ENCODE assay signal across 8 cellular contexts in genomic region chr1:200306954-200307754, GRCh38.
DNase-seq lines count a peak whose midpoint lies in the region; ATAC-seq, FAIRE-seq and TF ChIP-seq lines count a peak whose summit lies in the region.

No MANE protein-coding gene starts in this region.

- H4K20me1 ChIP-seq in MM.1S (ENCODE audit: insufficient read depth, low read length) = no peaks in the 10 kb centered on the region
- H4K20me1 ChIP-seq in fibroblast of lung (ENCODE audit: control insufficient read depth, extremely low read depth, insufficient read depth, low read length) = no peaks in the 10 kb centered on the region

- H3K9me2 ChIP-seq in MM.1S (replicated peaks; ENCODE audit: insufficient read depth, low read length) = no peaks in the 10 kb centered on the region

- H2AFZ ChIP-seq in MM.1S (ENCODE audit: low read length) (peak overlapping the region; percentile 69), fibroblast of lung (ENCODE audit: low read length) (peak overlapping the region; percentile 39)

- no peak overlapping the region for H3K27ac Mint-ChIP-seq in activated T-cell treated with anti-CD3 and anti-CD28 coated beads, Interleukin-2, amount 50 U/mL, for 24 hours

- H3K36me3 Mint-ChIP-seq in activated T-cell treated with anti-CD3 and anti-CD28 coated beads, Interleukin-2, amount 50 U/mL, for 4 hours (ENCODE audit: insufficient read depth) = no peaks in the 10 kb centered on the region
- H3K36me3 Mint-ChIP-seq in activated T-cell treated with anti-CD3 and anti-CD28 coated beads, Interleukin-2, amount 50 U/mL, for 24 hours (ENCODE audit: low read depth) = no peaks in the 10 kb centered on the region

- H3K4me2 ChIP-seq in MM.1S (ENCODE audit: low read depth, low read length) (peak overlapping the region; percentile 80), fibroblast of lung (ENCODE audit: extremely low read depth, insufficient read depth, low read length) (no peak overlapping the region)

- H3K9ac ChIP-seq in MM.1S (ENCODE audit: low read length) (no peak overlapping the region), fibroblast of lung (ENCODE audit: insufficient read depth, low read length) (no peak overlapping the region)

- peaks cover 20% of the 10 kb centered on the region for H3K4me1 ChIP-seq in MM.1S (ENCODE audit: low read length)
- no peaks in the 10 kb centered on the region for H3K4me1 ChIP-seq in fibroblast of lung (ENCODE audit: control insufficient read depth, extremely low read depth, insufficient read depth, low read length)

- H3K4me3 ChIP-seq in MM.1S (ENCODE audit: low read length) = peak overlapping the region; percentile 45
- H3K4me3 ChIP-seq in fibroblast of lung (replicated peaks in 1 of 4; ENCODE audit: control extremely low read depth in 1 of 4, insufficient read depth in 1 of 4, low read depth in 3 of 4, low read length in 4 of 4) = no peak overlapping the region

- H3K27me3 Mint-ChIP-seq in activated T-cell treated with anti-CD3 and anti-CD28 coated beads, Interleukin-2, amount 50 U/mL, for 4 hours (ENCODE audit: low read depth) = no peaks in the 10 kb centered on the region
- H3K27me3 Mint-ChIP-seq in activated T-cell treated with anti-CD3 and anti-CD28 coated beads, Interleukin-2, amount 50 U/mL, for 24 hours = peaks cover 4% of the 10 kb centered on the region

- H3K4me3 Mint-ChIP-seq in activated T-cell treated with anti-CD3 and anti-CD28 coated beads, Interleukin-2, amount 50 U/mL, for 4 hours = peak overlapping the region; percentile 73
- H3K4me3 Mint-ChIP-seq in activated T-cell treated with anti-CD3 and anti-CD28 coated beads, Interleukin-2, amount 50 U/mL, for 24 hours = no peak overlapping the region

- H3K9me3 Mint-ChIP-seq in activated T-cell treated with anti-CD3 and anti-CD28 coated beads, Interleukin-2, amount 50 U/mL, for 4 hours = no peaks in the 10 kb centered on the region
- no peaks in the 10 kb centered on the region for H3K9me3 Mint-ChIP-seq in activated T-cell treated with anti-CD3 and anti-CD28 coated beads, Interleukin-2, amount 50 U/mL, for 24 hours

- TF ChIP-seq CTCF in MM.1S (IDR thresholded peaks at IDR 0.05; ENCODE audit: low read length) (peak; percentile 97), fibroblast of lung (conservative IDR thresholded peaks at IDR 0.05 in 1 of 2, IDR thresholded peaks at IDR 0.05 in 1 of 2; ENCODE audit: low read depth in 1 of 2, low read length in 2 of 2) (peak; percentile 89 to 90)

- FAIRE-seq in TTC549 (lab: Jason Lieb, UNC) = peak; percentile 78

- H3K36me3 ChIP-seq in MM.1S (replicated peaks; ENCODE audit: insufficient read depth, low read length) = no peaks in the 10 kb centered on the region
- H3K36me3 ChIP-seq in fibroblast of lung (ENCODE audit: control insufficient read depth, insufficient read depth, low read length) = no peaks in the 10 kb centered on the region

- H3K79me2 ChIP-seq in MM.1S (ENCODE audit: low read length) (no peaks in the 10 kb centered on the region), fibroblast of lung (ENCODE audit: control insufficient read depth, insufficient read depth, low read length) (no peaks in the 10 kb centered on the region)

- no peaks in the 10 kb centered on the region for H3K27me3 ChIP-seq in MM.1S (replicated peaks; ENCODE audit: insufficient read depth, low read length)
- H3K27me3 ChIP-seq in fibroblast of lung (ENCODE audit: control insufficient read depth, insufficient read depth, low read length) = no peaks in the 10 kb centered on the region

- no peaks in the 10 kb centered on the region for H3K9me3 ChIP-seq in MM.1S (replicated peaks; ENCODE audit: insufficient read depth, low read length)
- H3K9me3 ChIP-seq in fibroblast of lung (ENCODE audit: control insufficient read depth, insufficient read depth, low read depth, low read length) = no peaks in the 10 kb centered on the region

- ATAC-seq in activated T-cell treated with anti-CD3 and anti-CD28 coated beads, Interleukin-2, amount 50 U/mL, for 4 hours = no peak
- peak; percentile 59 for ATAC-seq in GM21528 (IDR thresholded peaks at IDR 0.05; ENCODE audit: low FRiP score, unreplicated experiment)

- H3K27ac ChIP-seq in MM.1S (ENCODE audit: low read length) (peak overlapping the region; percentile 7; the same call in 1 of the 2 replicates), fibroblast of lung (ENCODE audit: insufficient read depth, low read length) (no peak overlapping the region)

- peaks cover 20% of the 10 kb centered on the region for H3K4me1 Mint-ChIP-seq in activated T-cell treated with anti-CD3 and anti-CD28 coated beads, Interleukin-2, amount 50 U/mL, for 4 hours (ENCODE audit: low read depth)
- H3K4me1 Mint-ChIP-seq in activated T-cell treated with anti-CD3 and anti-CD28 coated beads, Interleukin-2, amount 50 U/mL, for 24 hours (ENCODE audit: low read depth) = peaks cover 21% of the 10 kb centered on the region

- peaks cover 16% of the 10 kb centered on the region for H3F3A ChIP-seq in MM.1S (ENCODE audit: insufficient read depth, low read length)

- no peak for DNase-seq in activated T-cell treated with anti-CD3 and anti-CD28 coated beads, Interleukin-2, amount 50 U/mL, for 4 hours
- no peak for DNase-seq in activated T-cell treated with anti-CD3 and anti-CD28 coated beads, Interleukin-2, amount 50 U/mL, for 24 hours
- DNase-seq in MM.1S (peak; percentile 58), fibroblast of lung (ENCODE audit: low read depth in 2 of 2) (peak in 1 of 2 donors; percentile 63), retina (peak; percentile 31), GF-D8 (lab: John Stamatoyannopoulos, UW) (no peak)

Comparison
In these comparisons a context has a peak if more than half of its experiments do, and no peak if none do; other contexts are left out.
1. DNase-seq: peak in MM.1S (single experiment) and retina (single experiment); none in activated T-cell treated with anti-CD3 and anti-CD28 coated beads, Interleukin-2, amount 50 U/mL, for 4 hours (single experiment), activated T-cell treated with anti-CD3 and anti-CD28 coated beads, Interleukin-2, amount 50 U/mL, for 24 hours (single experiment) and GF-D8 (single experiment).